10 cellular contexts compared by ENCODE assay signal in genomic region chr15:85541744-85542143, GRCh38.
DNase-seq lines count a peak whose midpoint lies in the region; ATAC-seq and TF ChIP-seq lines count a peak whose summit lies in the region.
"Had no signal": no experiment of that assay in that cellular context is flagged by ENCODE, and none has a peak within 500 bp of the region (broad histone marks: within the 10 kb centered on the region; RNA-seq: fewer than 3 reads in every experiment).

No MANE protein-coding gene starts in this region.

- H3K4me1 Mint-ChIP-seq in Calu3 (ENCODE audit: low read depth, unreplicated experiment), result peaks cover 74% of the 10 kb centered on the region
- H3K4me1 Mint-ChIP-seq in effector memory CD8-positive, alpha-beta T cell (ENCODE audit: low read depth in 2 of 2), result peaks cover 26 to 31% of the 10 kb centered on the region in 2 donors

- peaks cover 16% of the 10 kb centered on the region for H3K36me3 Mint-ChIP-seq in Calu3 (ENCODE audit: insufficient read depth, unreplicated experiment)
- peaks cover 15% of the 10 kb centered on the region for H3K36me3 Mint-ChIP-seq in effector memory CD8-positive, alpha-beta T cell (ENCODE audit: insufficient read depth)

- intact Hi-C loops in Calu3 (cut with micrococcal nuclease; ENCODE audit: unreplicated experiment), result loop anchor here (2.0 to 5.0 kb wide), 2 partner anchors 41 to 121 kb away; no protein-coding TSS in a partner anchor

- no peak for TF ChIP-seq CTCF in Calu3 (IDR thresholded peaks at IDR 0.05; ENCODE audit: unreplicated experiment)

- CTCF ChIA-PET in Calu3 (lab: Charles Lee), result interaction anchor here (1.8 kb wide), 1 partner anchor 53 kb away, joined by 4 read pairs; no protein-coding TSS in a partner anchor

- DNase-seq in Calu3, result no peak
- DNase-seq in effector memory CD8-positive, alpha-beta T cell, result no peak
- DNase-seq in substantia nigra (lab: John Stamatoyannopoulos, UW), result no peak
- no peak for DNase-seq in KG1 (lab: John Stamatoyannopoulos, UW)
- no peak for DNase-seq in iPS-NIHi7 (ENCODE audit: extremely low spot score)
- DNase-seq in NCI-H2227 treated with DMSO at 0.1 percent for 48 hours (lab: John Stamatoyannopoulos, UW), result no peak
- DNase-seq: cortex of kidney, NCI-H2107 had no signal

- ATAC-seq in GM19395 (IDR thresholded peaks at IDR 0.05; ENCODE audit: unreplicated experiment) (peak; percentile 77), HG03520 (IDR thresholded peaks at IDR 0.05; ENCODE audit: unreplicated experiment) (peak; percentile 83)
- ATAC-seq in effector memory CD8-positive, alpha-beta T cell (replicated peaks), result peak; percentile 22

- H3K27ac Mint-ChIP-seq in Calu3 (ENCODE audit: unreplicated experiment), result peak overlapping the region; percentile 15
- peak overlapping the region in 1 of 2 donors; percentile 76 for H3K27ac Mint-ChIP-seq in effector memory CD8-positive, alpha-beta T cell

- H3K4me3 Mint-ChIP-seq in Calu3 (ENCODE audit: low read depth, unreplicated experiment), result no peak overlapping the region
- H3K4me3 Mint-ChIP-seq in effector memory CD8-positive, alpha-beta T cell, result no peak overlapping the region

- no peaks in the 10 kb centered on the region for H3K9me3 Mint-ChIP-seq in Calu3 (ENCODE audit: low read depth, unreplicated experiment)
- H3K9me3 Mint-ChIP-seq in effector memory CD8-positive, alpha-beta T cell, result no peaks in the 10 kb centered on the region

- no TSS peak for BruUV-seq in Calu3 (replicated peaks; lab: Mats Ljungman, UMichigan)

- no peak overlapping the region for H3K27ac ChIP-seq in substantia nigra (ENCODE audit: low read depth, low read length, poor library complexity, severe bottlenecking)

- no peaks in the 10 kb centered on the region for H3K27me3 Mint-ChIP-seq in Calu3 (ENCODE audit: unreplicated experiment)
- no peaks in the 10 kb centered on the region for H3K27me3 Mint-ChIP-seq in effector memory CD8-positive, alpha-beta T cell

Comparison
In these comparisons a context has a peak if more than half of its experiments do, and no peak if none do; other contexts are left out.
1. ATAC-seq: peak in every context shown above with its lines; median percentile 83 in HG03520; 77 in GM19395; 22 in effector memory CD8-positive, alpha-beta T cell.